Comparison of ENCODE assay signal across 17 cellular contexts in the genomic region with DNA sequence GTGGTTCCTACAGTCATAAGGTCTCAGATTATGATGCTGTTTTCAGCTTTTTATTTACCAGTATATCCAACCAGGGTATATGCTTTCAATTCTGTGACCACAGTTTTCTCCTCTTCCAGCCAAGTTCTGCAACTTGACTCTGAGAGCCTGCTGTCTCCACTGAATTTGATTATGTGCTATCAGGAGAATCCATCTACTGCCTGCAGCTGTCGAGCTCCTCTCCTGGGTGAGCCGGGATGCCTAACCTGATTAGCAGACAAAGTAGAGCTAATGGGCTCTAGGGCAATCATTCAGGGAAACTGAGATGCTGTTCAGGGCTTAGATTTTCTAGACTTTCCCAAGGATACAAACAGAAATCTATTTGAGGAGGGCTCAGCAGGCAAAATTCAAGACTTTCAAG.
"Had no signal": no experiment of that assay in that cellular context is flagged by ENCODE, and none has a peak within 500 bp of the region (broad histone marks: within the 10 kb centered on the region; RNA-seq: fewer than 3 reads in every experiment).

No MANE protein-coding gene starts in this region.

- H3K4me1 ChIP-seq: ascending aorta, colonic mucosa, left lung, sigmoid colon, spleen, tibial artery had no signal

- H3K36me3 ChIP-seq: ascending aorta, colonic mucosa, left lung, sigmoid colon, spleen, tibial artery had no signal

- DNase-seq: activated CD4-positive, alpha-beta T cell treated with anti-CD3 and anti-CD28 coated beads, Interleukin-2, amount 50 U/mL, for 1 hour; activated CD8-positive, alpha-beta memory T cell treated with anti-CD3 and anti-CD28 coated beads, Interleukin-2, amount 50 U/mL, for 4 hours; activated T-cell treated with anti-CD3 and anti-CD28 coated beads, Interleukin-2, amount 50 U/mL, for 4 hours; colonic mucosa; foreskin melanocyte; hypothalamus; kidney; left lung; nephron progenitor cell; nucleus accumbens; sigmoid colon; spleen; stimulated activated CD8-positive, alpha-beta memory T cell treated with anti-CD3 and anti-CD28 coated beads, Interleukin-4, amount 100 ng/mL, for 48 hours; stimulated activated naive CD4-positive, alpha-beta T cell; T1000; tibial artery had no signal

- H3K27me3 ChIP-seq: ascending aorta, colonic mucosa, left lung, sigmoid colon, spleen, tibial artery had no signal

- FAIRE-seq: kidney had no signal

- H3K27ac ChIP-seq: ascending aorta, colonic mucosa, left lung, sigmoid colon, spleen, tibial artery had no signal

- H3K4me3 ChIP-seq: ascending aorta, colonic mucosa, left lung, sigmoid colon, spleen, tibial artery had no signal

- H3K9me3 ChIP-seq: ascending aorta, colonic mucosa, left lung, sigmoid colon, spleen, tibial artery had no signal
